ENCODE assay signal across 8 cellular contexts in genomic region chr19:16897572-16898056, GRCh38.
DNase-seq lines count a peak whose midpoint lies in the region; ATAC-seq and TF ChIP-seq lines count a peak whose summit lies in the region.

No MANE protein-coding gene starts in this region.

- H3K27me3 ChIP-seq in adipocyte (replicated peaks; ENCODE audit: control insufficient read depth, insufficient read depth, low read length) = peaks cover 19% of the 10 kb centered on the region
- peaks cover 30% of the 10 kb centered on the region for H3K27me3 ChIP-seq in iPS-20b (ENCODE audit: insufficient read depth, low read length)

- no peak for DNase-seq in GM12864 (ENCODE audit: low read depth)
- DNase-seq in adipocyte (ENCODE audit: low read depth) = no peak
- no peak for DNase-seq in DMS79 treated with DMSO at 0.1 percent for 48 hours (lab: John Stamatoyannopoulos, UW)
- DNase-seq in NCI-H1092 (lab: John Stamatoyannopoulos, UW) = no peak
- no peak for DNase-seq in DMS53 (lab: John Stamatoyannopoulos, UW)

- H3K4me1 ChIP-seq in adipocyte (ENCODE audit: control insufficient read depth, insufficient read depth, low read length) = peaks cover 5% of the 10 kb centered on the region
- no peaks in the 10 kb centered on the region for H3K4me1 ChIP-seq in iPS-20b (ENCODE audit: insufficient read depth, low read length)

- no peaks in the 10 kb centered on the region for H3K9me3 Mint-ChIP-seq in stimulated activated memory B cell treated with anti-CD40 and anti-IgM and Interleukin-4, amounts not matched to agents 10 μg/mL and 1 μg/mL and 100 μg/mL, for 72 hours

- H3K4me1 Mint-ChIP-seq in stimulated activated memory B cell treated with anti-CD40 and anti-IgM and Interleukin-4, amounts not matched to agents 10 μg/mL and 1 μg/mL and 100 μg/mL, for 72 hours = peaks cover 50% of the 10 kb centered on the region

- H3K36me3 ChIP-seq in adipocyte (ENCODE audit: control insufficient read depth, insufficient read depth, low read length, severe bottlenecking) (no peaks in the 10 kb centered on the region), iPS-20b (ENCODE audit: insufficient read depth, low read depth, low read length) (no peaks in the 10 kb centered on the region)

- H3K9me3 ChIP-seq in adipocyte (ENCODE audit: control insufficient read depth, low read length) (no peaks in the 10 kb centered on the region), iPS-20b (ENCODE audit: insufficient read depth, low read depth, low read length) (no peaks in the 10 kb centered on the region)

- H3K4me3 ChIP-seq in GM12864 (ENCODE audit: low read depth, low read length) (peak overlapping the region; percentile 73), adipocyte (ENCODE audit: low read length) (peak overlapping the region; percentile 61), iPS-20b (ENCODE audit: low read length) (peak overlapping the region; percentile 65; the same call in 1 of the 2 replicates)

- peak overlapping the region; percentile 82 for H3K4me3 Mint-ChIP-seq in stimulated activated memory B cell treated with anti-CD40 and anti-IgM and Interleukin-4, amounts not matched to agents 10 μg/mL and 1 μg/mL and 100 μg/mL, for 72 hours

- peak; percentile 29 for ATAC-seq in HG02970 (IDR thresholded peaks at IDR 0.05; ENCODE audit: low FRiP score, unreplicated experiment)
- peak; percentile 35 for ATAC-seq in stimulated activated memory B cell treated with anti-CD40 and anti-IgM and Interleukin-4, amounts not matched to agents 10 μg/mL and 1 μg/mL and 100 μg/mL, for 72 hours

- H3K27ac ChIP-seq in iPS-20b (ENCODE audit: low read length) = no peak overlapping the region

- TF ChIP-seq CTCF in GM12864 (IDR thresholded peaks at IDR 0.05; ENCODE audit: low read depth, low read length, missing control alignments) = no peak

- no peaks in the 10 kb centered on the region for H3K27me3 Mint-ChIP-seq in stimulated activated memory B cell treated with anti-CD40 and anti-IgM and Interleukin-4, amounts not matched to agents 10 μg/mL and 1 μg/mL and 100 μg/mL, for 72 hours

- H3K9ac ChIP-seq in adipocyte (ENCODE audit: low read length) = peak overlapping the region; percentile 10
- H3K9ac ChIP-seq in iPS-20b (ENCODE audit: low read depth, low read length) = no peak overlapping the region

- no peaks in the 10 kb centered on the region for H3K36me3 Mint-ChIP-seq in stimulated activated memory B cell treated with anti-CD40 and anti-IgM and Interleukin-4, amounts not matched to agents 10 μg/mL and 1 μg/mL and 100 μg/mL, for 72 hours

- peak overlapping the region; percentile 69 for H3K27ac Mint-ChIP-seq in stimulated activated memory B cell treated with anti-CD40 and anti-IgM and Interleukin-4, amounts not matched to agents 10 μg/mL and 1 μg/mL and 100 μg/mL, for 72 hours
